Comparison of ENCODE assay signal across 8 cellular contexts in the genomic region with DNA sequence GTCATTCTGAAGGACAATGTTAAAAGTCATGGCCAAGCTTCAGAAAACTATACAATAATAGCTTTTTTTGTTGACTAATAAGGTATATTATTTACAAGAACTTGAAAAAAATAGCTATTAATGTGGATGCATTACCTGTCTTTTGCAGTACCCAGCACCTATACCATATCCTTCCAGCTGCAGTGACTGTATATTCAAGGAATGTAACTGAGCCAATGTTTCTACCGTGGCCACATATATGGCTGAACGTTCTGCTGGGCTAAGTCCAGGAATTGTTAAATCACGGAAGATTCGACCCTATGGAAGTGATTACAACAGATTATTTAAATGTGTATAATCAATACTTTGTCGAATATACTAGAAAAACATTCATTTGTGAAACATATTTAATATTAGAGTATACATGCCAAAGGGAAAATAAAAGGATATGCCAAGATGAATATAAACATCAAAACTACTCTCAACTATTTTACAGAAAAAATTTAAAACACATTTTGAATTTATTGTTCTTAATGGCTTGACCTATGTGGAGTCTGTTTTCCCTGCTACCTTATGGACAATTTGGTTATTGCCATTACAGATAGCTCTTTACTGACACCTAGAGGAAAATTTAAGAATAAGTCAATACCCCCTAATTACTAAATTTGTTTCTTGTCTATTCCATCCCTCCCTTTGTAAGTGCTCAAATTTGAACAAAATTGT. TPM values are rescaled to one million over a fixed set of nuclear protein-coding genes. Genes with fewer than 3 reads are reported as not detected.
A peak's percentile ranks its signal among the peaks of the same experiment; 100 is the strongest.
DNase-seq lines count a peak whose midpoint lies in the region; ATAC-seq, FAIRE-seq and TF ChIP-seq lines count a peak whose summit lies in the region.

No MANE protein-coding gene starts in this region.

- no peak overlapping the region for H3K4me3 Mint-ChIP-seq in brain

- H3K36me3 ChIP-seq in upper lobe of right lung, result peaks cover 29% of the 10 kb centered on the region

- H3K4me3 ChIP-seq in upper lobe of right lung, result no peak overlapping the region

- TF ChIP-seq CTCF in brain (conservative IDR thresholded peaks at IDR 0.05) (peak; percentile 85 to 89), upper lobe of right lung (IDR thresholded peaks at IDR 0.05) (peak; percentile 80)

- no peaks in the 10 kb centered on the region for H3K27me3 Mint-ChIP-seq in brain

- H3K36me3 Mint-ChIP-seq in brain, result peaks cover 14% of the 10 kb centered on the region

- no peaks in the 10 kb centered on the region for H3K27me3 ChIP-seq in upper lobe of right lung

- no peak overlapping the region for H3K27ac ChIP-seq in upper lobe of right lung

- H3K27ac Mint-ChIP-seq in brain, result no peak overlapping the region

- intact Hi-C loops in upper lobe of right lung (cut with DNase I), result loop anchor here (5.0 kb wide), 1 partner anchor 110 kb away; no protein-coding TSS in a partner anchor

- no peaks in the 10 kb centered on the region for H3K9me3 Mint-ChIP-seq in brain

- no peaks in the 10 kb centered on the region for H3K9me3 ChIP-seq in upper lobe of right lung

- peak; percentile 65 for DNase-seq in CD1c-positive myeloid dendritic cell (ENCODE audit: extremely low spot score)
- DNase-seq in H54 (ENCODE audit: insufficient read length, low spot score), result peak; percentile 8
- DNase-seq in NCI-H524 (lab: John Stamatoyannopoulos, UW), result peak; percentile 18 to 68
- DNase-seq in upper lobe of right lung, result no peak
- DNase-seq in retina, result no peak

- FAIRE-seq in H54 (lab: Jason Lieb, UNC) (peak; percentile 76), islet of Langerhans (lab: Jason Lieb, UNC) (peak; percentile 97)

- no peaks in the 10 kb centered on the region for H3K4me1 ChIP-seq in upper lobe of right lung

- H3K4me1 Mint-ChIP-seq in brain, result no peaks in the 10 kb centered on the region

- no peak for TF ChIP-seq POLR2A in H54 (IDR thresholded peaks at IDR 0.05; ENCODE audit: low read depth, low read length)

- ATAC-seq in upper lobe of right lung, result peak; percentile 65
- no peak for ATAC-seq in HG02678 (IDR thresholded peaks at IDR 0.05; ENCODE audit: unreplicated experiment)

RNA-seq across cellular contexts. Expression of gene ACAD11, which starts 17.6 kb away (rescaled TPM):
- 2.8 TPM for polyA plus RNA-seq in brain (ENCODE audit: insufficient read depth, low read depth, low replicate concordance)
- 19.1 TPM for total RNA-seq in upper lobe of right lung

RNA-seq across cellular contexts. Expression of gene UBA5, which starts 18.1 kb away (rescaled TPM):
- 14.9 TPM for polyA plus RNA-seq in brain (ENCODE audit: insufficient read depth, low read depth, low replicate concordance)
- total RNA-seq in upper lobe of right lung, result 35.1 TPM

RNA-seq across cellular contexts. Expression of gene ACKR4, which starts 44.9 kb away (rescaled TPM):
- polyA plus RNA-seq in brain (ENCODE audit: insufficient read depth, low read depth, low replicate concordance), result not detected
- total RNA-seq in upper lobe of right lung, result 8.0 TPM

Comparison
In these comparisons a context has a peak if more than half of its experiments do, and no peak if none do; other contexts are left out.
1. DNase-seq: peak in CD1c-positive myeloid dendritic cell (single experiment), H54 (single experiment) and NCI-H524 (2 of 2); none in upper lobe of right lung (single experiment) and retina (single experiment).